Comparison of ENCODE assay signal across 9 cellular contexts in the genomic region with DNA sequence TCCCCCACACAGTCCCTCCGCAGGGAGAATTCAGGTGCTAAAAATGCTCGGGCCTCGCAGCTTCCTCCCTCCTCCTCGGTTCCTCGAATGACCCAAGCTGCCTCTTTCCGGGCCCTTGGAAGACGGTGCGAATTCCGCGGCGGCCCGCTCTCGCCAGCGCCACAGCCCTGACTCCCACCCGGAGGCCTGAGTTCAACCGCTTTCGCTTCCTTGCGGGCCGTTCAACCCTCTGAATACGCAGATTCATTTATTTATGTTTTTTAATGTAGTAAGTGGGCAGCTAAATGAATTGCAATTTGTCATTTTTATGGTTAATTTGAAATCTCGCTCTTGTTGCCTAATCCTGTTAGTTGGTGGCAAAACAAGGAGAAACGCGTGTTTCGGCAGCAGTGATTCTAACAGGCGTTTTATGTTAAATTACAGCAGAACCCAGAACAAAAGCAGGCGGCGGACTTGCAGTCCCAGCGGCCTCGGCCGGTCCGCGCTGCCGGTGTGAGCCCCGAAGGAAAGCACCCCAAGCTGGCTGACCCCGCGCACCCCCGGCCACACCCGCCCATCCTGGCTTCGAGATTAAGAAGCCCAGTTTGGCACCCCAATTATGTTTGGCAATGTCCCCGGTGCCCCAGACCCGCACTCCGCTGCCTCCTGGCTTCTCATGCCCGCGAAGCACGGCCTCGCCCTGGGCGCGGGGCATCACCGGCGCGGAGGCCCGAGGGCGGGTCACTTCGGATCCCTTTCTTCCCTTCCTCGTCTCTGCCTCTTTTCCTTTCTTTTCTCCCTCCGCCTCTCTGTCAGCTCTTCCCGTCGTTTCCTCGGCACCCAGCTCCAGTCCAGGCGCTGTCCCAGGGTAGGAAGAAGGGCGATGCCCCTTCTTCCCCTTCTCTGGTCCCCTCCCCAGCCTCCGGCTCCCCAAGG.
A peak's percentile ranks its signal among the peaks of the same experiment; 100 is the strongest.
DNase-seq lines count a peak whose midpoint lies in the region; ATAC-seq and TF ChIP-seq lines count a peak whose summit lies in the region.
"Had no signal": no experiment of that assay in that cellular context is flagged by ENCODE, and none has a peak within 500 bp of the region (broad histone marks: within the 10 kb centered on the region; RNA-seq: fewer than 3 reads in every experiment).

No MANE protein-coding gene starts in this region.

- H3K4me1 ChIP-seq in Panc1 (ENCODE audit: control insufficient read depth, insufficient read depth, low read length) (no peaks in the 10 kb centered on the region; the same call in 1 of the 2 replicates), endodermal cell (ENCODE audit: control insufficient read depth, insufficient read depth, low read length) (peaks cover 5% of the 10 kb centered on the region)
- H3K4me1 ChIP-seq: prostate gland had no signal

- no peak for ATAC-seq in CD4-positive, alpha-beta T cell (ENCODE audit: poor library complexity)
- ATAC-seq in Panc1 (no peak), GM19395 (IDR thresholded peaks at IDR 0.05; ENCODE audit: unreplicated experiment) (no peak)

- intact Hi-C loops in CD4-positive, alpha-beta T cell (cut with DNase I, micrococcal nuclease) = loop anchor here in 1 of 2 experiments (10.0 kb wide), 1 partner anchor 131 kb away; no protein-coding TSS in a partner anchor
- intact Hi-C loops in Panc1 (cut with micrococcal nuclease; ENCODE audit: unreplicated experiment) = no loop called here

- CTCF ChIA-PET in CD4-positive, alpha-beta T cell (lab: Charles Lee) = no interaction called here
- CTCF ChIA-PET in Panc1 (lab: Charles Lee) = no interaction called here

- peaks cover 85% of the 10 kb centered on the region for H3K27me3 Mint-ChIP-seq in CD4-positive, alpha-beta T cell
- H3K27me3 Mint-ChIP-seq in endodermal cell (ENCODE audit: insufficient read depth) (peaks cover 98% of the 10 kb centered on the region), osteocyte (ENCODE audit: unreplicated experiment) (peaks cover 81% of the 10 kb centered on the region)

- no peaks in the 10 kb centered on the region for H3K9me3 ChIP-seq in CD4-positive, alpha-beta T cell (ENCODE audit: control insufficient read depth, low read length)
- no peaks in the 10 kb centered on the region for H3K9me3 ChIP-seq in Panc1 (ENCODE audit: control insufficient read depth, insufficient read depth, low read depth, low read length)
- H3K9me3 ChIP-seq in endodermal cell (ENCODE audit: control insufficient read depth, low read length) = no peaks in the 10 kb centered on the region
- H3K9me3 ChIP-seq: prostate gland had no signal

- no peak overlapping the region for H3K9ac ChIP-seq in endodermal cell (ENCODE audit: extremely low read depth, low read length, poor library complexity, severe bottlenecking)

- H3K27ac ChIP-seq in CD4-positive, alpha-beta T cell (ENCODE audit: low read depth, low read length) = no peak overlapping the region
- H3K27ac ChIP-seq in Panc1 (ENCODE audit: low read length) (no peak overlapping the region), endodermal cell (ENCODE audit: low read depth, low read length) (no peak overlapping the region)
- H3K27ac ChIP-seq: prostate gland had no signal

- peak overlapping the region; percentile 48 for H3K4me3 Mint-ChIP-seq in CD4-positive, alpha-beta T cell
- H3K4me3 Mint-ChIP-seq in endodermal cell = peak overlapping the region; percentile 43
- H3K4me3 Mint-ChIP-seq in osteocyte (ENCODE audit: unreplicated experiment) = peak overlapping the region; percentile 75

- H3K4me3 ChIP-seq in Panc1 (ENCODE audit: low read depth in 2 of 2, low read length in 2 of 2) (peak overlapping the region; percentile 16 to 27; a peak in 3 of 4 replicates), endodermal cell (ENCODE audit: low read length) (peak overlapping the region; percentile 35)
- H3K4me3 ChIP-seq: prostate gland had no signal

- no TSS peak for BruUV-seq in Panc1 (replicated peaks; lab: Mats Ljungman, UMichigan)

- no peak for TF ChIP-seq CTCF in CD4-positive, alpha-beta T cell (IDR thresholded peaks at IDR 0.05)
- no peak for TF ChIP-seq CTCF in Panc1 (IDR thresholded peaks at IDR 0.05)
- no peak for TF ChIP-seq CTCF in endodermal cell (conservative IDR thresholded peaks at IDR 0.05)
- TF ChIP-seq CTCF in osteocyte (IDR thresholded peaks at IDR 0.05) = no peak

- no peaks in the 10 kb centered on the region for H3K9me3 Mint-ChIP-seq in CD4-positive, alpha-beta T cell
- H3K9me3 Mint-ChIP-seq in endodermal cell = peaks cover 6% of the 10 kb centered on the region
- H3K9me3 Mint-ChIP-seq in osteocyte (ENCODE audit: unreplicated experiment) = no peaks in the 10 kb centered on the region

- no peak for DNase-seq in CD4-positive, alpha-beta T cell
- DNase-seq in Panc1 (ENCODE audit: low read depth, low spot score) = no peak
- peak; percentile 69 for DNase-seq in endodermal cell
- DNase-seq in osteocyte (ENCODE audit: extremely low spot score, unreplicated experiment) = no peak
- no peak for DNase-seq in foreskin melanocyte
- DNase-seq in NCI-H1105 (lab: John Stamatoyannopoulos, UW) = no peak
- DNase-seq in nucleus accumbens (lab: John Stamatoyannopoulos, UW) = no peak

- 0 out of 2 replicates have a peak, but pooled peaks cover 3% of the 10 kb centered on the region for H3K36me3 ChIP-seq in Panc1 (ENCODE audit: control insufficient read depth, insufficient read depth, low read length)
- no peaks in the 10 kb centered on the region for H3K36me3 ChIP-seq in endodermal cell (ENCODE audit: control insufficient read depth, insufficient read depth, low read length)
- H3K36me3 ChIP-seq: prostate gland had no signal

- peaks cover 85% of the 10 kb centered on the region for H3K27me3 ChIP-seq in CD4-positive, alpha-beta T cell (ENCODE audit: control insufficient read depth, insufficient read depth, low read length)
- H3K27me3 ChIP-seq in Panc1 (ENCODE audit: control insufficient read depth, insufficient read depth, low read length) (peaks cover 41% of the 10 kb centered on the region), endodermal cell (ENCODE audit: control insufficient read depth, insufficient read depth, low read length, poor library complexity, severe bottlenecking) (peaks cover 100% of the 10 kb centered on the region)

- H3K4me1 Mint-ChIP-seq in CD4-positive, alpha-beta T cell (ENCODE audit: low read depth) = peaks cover 38% of the 10 kb centered on the region
- H3K4me1 Mint-ChIP-seq in endodermal cell = peaks cover 34% of the 10 kb centered on the region
- peaks cover 28% of the 10 kb centered on the region for H3K4me1 Mint-ChIP-seq in osteocyte (ENCODE audit: unreplicated experiment)

- WGBS in endodermal cell (ENCODE audit: insufficient coverage in 1 of 2, insufficient read length in 1 of 2), 2 experiments = 2 to 3% methylated on average over 19 to 62 of the region's 62 CpGs

- POLR2A ChIA-PET in CD4-positive, alpha-beta T cell (lab: Charles Lee) = no interaction called here
- POLR2A ChIA-PET in Panc1 (lab: Charles Lee) = no interaction called here

- H3K27ac Mint-ChIP-seq in CD4-positive, alpha-beta T cell = no peak overlapping the region
- no peak overlapping the region for H3K27ac Mint-ChIP-seq in endodermal cell
- H3K27ac Mint-ChIP-seq in osteocyte (ENCODE audit: unreplicated experiment) = no peak overlapping the region

- H3K36me3 Mint-ChIP-seq in CD4-positive, alpha-beta T cell (ENCODE audit: low read depth) = no peaks in the 10 kb centered on the region
- peaks cover 3% of the 10 kb centered on the region for H3K36me3 Mint-ChIP-seq in endodermal cell (ENCODE audit: low read depth)
- peaks cover 3% of the 10 kb centered on the region for H3K36me3 Mint-ChIP-seq in osteocyte (ENCODE audit: unreplicated experiment)

- in situ Hi-C loops in Panc1 (cut with HindIII; ENCODE audit: low pct_unique_long_range_greater_than_20kb, low sequenced_read_pairs) = no loop called here
